26 cellular contexts compared by ENCODE assay signal in the genomic region with DNA sequence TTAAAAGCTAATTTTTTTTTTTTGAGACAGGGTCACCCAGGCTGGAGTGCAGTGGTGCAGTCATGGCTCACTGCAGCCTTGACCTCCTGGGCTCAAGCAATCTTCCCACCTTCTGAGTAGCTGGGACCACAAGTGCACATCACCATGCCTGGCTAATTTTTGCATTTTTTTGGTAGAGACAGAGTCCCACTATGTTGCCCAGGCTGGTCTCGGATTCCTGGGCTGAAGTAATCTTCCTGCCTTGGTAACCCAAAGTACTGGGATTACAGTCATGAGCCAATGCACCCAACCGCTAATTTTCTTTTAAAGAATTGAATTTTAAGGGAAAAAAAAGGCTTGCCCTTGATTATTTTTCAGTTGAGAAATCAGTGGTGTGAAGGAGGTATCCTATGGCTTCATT.
"Had no signal": no experiment of that assay in that cellular context is flagged by ENCODE, and none has a peak within 500 bp of the region (broad histone marks: within the 10 kb centered on the region; RNA-seq: fewer than 3 reads in every experiment).

No MANE protein-coding gene starts in this region.

- ATAC-seq: activated CD4-positive, CD25-positive, alpha-beta regulatory T cell treated with anti-CD3 and anti-CD28 coated beads, Interleukin-2, amount 50 U/mL, for 24 hours; activated CD8-positive, alpha-beta T cell treated with anti-CD3 and anti-CD28 coated beads for 36 hours; activated T-cell treated with anti-CD3 and anti-CD28 coated beads, Interleukin-2, amount 50 U/mL, for 4 hours; activated T-helper 17 cell treated with anti-CD3 and anti-CD28 coated beads, Interleukin-2, amount 50 U/mL, for 72 hours; effector memory CD8-positive, alpha-beta T cell; T-helper 17 cell had no signal

- H3K9me3 Mint-ChIP-seq: activated CD8-positive, alpha-beta T cell treated with anti-CD3 and anti-CD28 coated beads for 36 hours; activated T-cell treated with anti-CD3 and anti-CD28 coated beads, Interleukin-2, amount 50 U/mL, for 4 hours; T-helper 2 cell treated with Interferon-gamma antibody and Interleukin-4, amounts not matched to agents 5 μg/mL and 100 μg/mL, for 36 hours had no signal

- H3K4me1 Mint-ChIP-seq: activated B cell treated with CpG ODN at 0.5 μM for 24 hours; activated T-helper 17 cell treated with anti-CD3 and anti-CD28 coated beads, Interleukin-2, amount 50 U/mL, for 72 hours; T-helper 17 cell had no signal

- H3K27ac ChIP-seq: WERI-Rb-1 had no signal

- H3K36me3 ChIP-seq: WERI-Rb-1 had no signal

- H3K27me3 Mint-ChIP-seq: activated B cell treated with CpG ODN at 0.5 μM for 24 hours; activated CD8-positive, alpha-beta T cell treated with anti-CD3 and anti-CD28 coated beads for 36 hours; activated naive CD8-positive, alpha-beta T cell; activated T-helper 17 cell treated with anti-CD3 and anti-CD28 coated beads, Interleukin-2, amount 50 U/mL, for 72 hours; effector memory CD8-positive, alpha-beta T cell; T-helper 17 cell had no signal

- H3K4me3 Mint-ChIP-seq: activated B cell treated with CpG ODN at 0.5 μM for 24 hours; activated CD8-positive, alpha-beta T cell treated with anti-CD3 and anti-CD28 coated beads for 36 hours; activated naive CD8-positive, alpha-beta T cell; activated T-cell treated with anti-CD3 and anti-CD28 coated beads, Interleukin-2, amount 50 U/mL, for 4 hours; activated T-helper 17 cell treated with anti-CD3 and anti-CD28 coated beads, Interleukin-2, amount 50 U/mL, for 72 hours; effector memory CD8-positive, alpha-beta T cell; T-helper 17 cell; T-helper 2 cell treated with Interferon-gamma antibody and Interleukin-4, amounts not matched to agents 5 μg/mL and 100 μg/mL, for 36 hours had no signal

- H3K36me3 Mint-ChIP-seq: activated naive CD8-positive, alpha-beta T cell had no signal

- H3K27ac Mint-ChIP-seq: activated B cell treated with CpG ODN at 0.5 μM for 24 hours; activated CD8-positive, alpha-beta T cell treated with anti-CD3 and anti-CD28 coated beads for 36 hours; activated naive CD8-positive, alpha-beta T cell; activated T-helper 17 cell treated with anti-CD3 and anti-CD28 coated beads, Interleukin-2, amount 50 U/mL, for 72 hours; effector memory CD8-positive, alpha-beta T cell; T-helper 17 cell; T-helper 2 cell treated with Interferon-gamma antibody and Interleukin-4, amounts not matched to agents 5 μg/mL and 100 μg/mL, for 36 hours had no signal

- DNase-seq: activated B cell treated with CpG ODN at 0.5 μM for 24 hours; activated CD4-positive, alpha-beta T cell treated with anti-CD3 and anti-CD28 coated beads for 48 hours; activated CD4-positive, alpha-beta T cell treated with anti-CD3 and anti-CD28 coated beads, Interleukin-2, amount 50 U/mL, for 1 hour; activated CD4-positive, alpha-beta T cell treated with anti-CD3 and anti-CD28 coated beads, Interleukin-2, amount 50 U/mL, for 48 hours; activated CD8-positive, alpha-beta memory T cell treated with anti-CD3 and anti-CD28 coated beads for 24 hours; activated CD8-positive, alpha-beta T cell treated with anti-CD3 and anti-CD28 coated beads for 36 hours; activated effector memory CD4-positive, alpha-beta T cell treated with Interleukin-2 at 50 U/mL for 16 hours; activated gamma-delta T cell treated with Interleukin-2 at 50 U/mL for 16 hours; activated naive CD4-positive, alpha-beta T cell treated with anti-CD3 and anti-CD28 coated beads, Interleukin-2, amount 50 U/mL, for 16 hours; activated naive CD4-positive, alpha-beta T cell treated with Interleukin-2 at 50 U/mL for 16 hours; activated T-cell treated with anti-CD3 and anti-CD28 coated beads, Interleukin-2, amount 50 U/mL, for 4 hours; amniotic stem cell; caudate nucleus; cortex of kidney; dermis blood vessel endothelial cell; effector CD4-positive, alpha-beta T cell; effector memory CD8-positive, alpha-beta T cell; foreskin fibroblast; T-helper 1 cell; T-helper 17 cell; T1000; WERI-Rb-1 had no signal
